Comparison of ENCODE assay signal across 29 cellular contexts in the genomic region with DNA sequence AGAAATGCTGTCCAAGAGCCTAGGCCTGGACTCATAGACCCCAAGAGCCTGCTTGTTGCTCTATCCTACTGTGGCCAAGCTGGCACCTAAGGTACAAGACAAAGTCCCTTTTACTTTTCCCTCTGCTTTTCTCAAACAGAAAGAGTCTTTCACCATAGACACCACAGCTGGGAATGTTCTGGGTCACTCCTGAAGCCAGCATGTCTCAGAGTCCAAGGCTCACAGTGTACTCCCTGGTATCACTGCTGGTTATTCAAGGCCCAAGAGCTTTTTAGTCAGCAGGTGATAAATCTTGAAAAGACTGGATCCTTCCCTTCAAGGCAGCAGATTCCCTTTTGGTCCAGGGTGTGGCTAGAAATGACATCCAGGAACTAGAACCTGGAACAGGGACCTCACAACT.
"Had no signal": no experiment of that assay in that cellular context is flagged by ENCODE, and none has a peak within 500 bp of the region (broad histone marks: within the 10 kb centered on the region; RNA-seq: fewer than 3 reads in every experiment).

No MANE protein-coding gene starts in this region.

- H3K27me3 Mint-ChIP-seq: stimulated activated memory B cell treated with anti-CD40 and anti-IgM and Interleukin-4, amounts not matched to agents 10 μg/mL and 1 μg/mL and 100 μg/mL, for 72 hours; stimulated activated naive B cell treated with anti-CD40 and anti-IgM and Interleukin-4, amounts not matched to agents 10 μg/mL and 1 μg/mL and 100 μg/mL, for 72 hours; stimulated activated naive CD8-positive, alpha-beta T cell treated with anti-CD3 and anti-CD28 coated beads, Interleukin-15, Interleukin-2, amounts not matched to agents 100 ng/mL and 50 ng/mL, for 24 hours; type B pancreatic cell had no signal

- H3K27ac ChIP-seq: stomach, suprapubic skin, testis, thoracic aorta, thyroid gland, tibial artery, tibial nerve, transverse colon, upper lobe of left lung, upper lobe of right lung, uterus, vagina had no signal

- H3K36me3 ChIP-seq: stomach, suprapubic skin, thoracic aorta, thyroid gland, tibial artery, tibial nerve, transverse colon, upper lobe of left lung, upper lobe of right lung, uterus, vagina had no signal

- FAIRE-seq: urothelium cell line had no signal

- H3K36me3 Mint-ChIP-seq: stimulated activated effector memory CD8-positive, alpha-beta T cell treated with anti-CD3 and anti-CD28 coated beads, Interleukin-12 subunit alpha, Interleukin-12 subunit beta, amount 100 ng/mL, for 72 hours; stimulated activated memory B cell treated with anti-CD40 and anti-IgM and Interleukin-4, amounts not matched to agents 10 μg/mL and 1 μg/mL and 100 μg/mL, for 72 hours; stimulated activated naive B cell treated with anti-CD40 and anti-IgM and Interleukin-4, amounts not matched to agents 10 μg/mL and 1 μg/mL and 100 μg/mL, for 72 hours; type B pancreatic cell had no signal

- H3K27me3 ChIP-seq: stomach, suprapubic skin, testis, thyroid gland, tibial artery, tibial nerve, transverse colon, upper lobe of left lung, upper lobe of right lung, uterus, vagina had no signal

- H3K27ac Mint-ChIP-seq: stimulated activated effector memory CD8-positive, alpha-beta T cell treated with anti-CD3 and anti-CD28 coated beads, Interleukin-12 subunit alpha, Interleukin-12 subunit beta, amount 100 ng/mL, for 72 hours; stimulated activated memory B cell treated with anti-CD40 and anti-IgM and Interleukin-4, amounts not matched to agents 10 μg/mL and 1 μg/mL and 100 μg/mL, for 72 hours; stimulated activated naive B cell treated with anti-CD40 and anti-IgM and Interleukin-4, amounts not matched to agents 10 μg/mL and 1 μg/mL and 100 μg/mL, for 72 hours; stimulated activated naive CD8-positive, alpha-beta T cell treated with anti-CD3 and anti-CD28 coated beads, Interleukin-15, amount 100 ng/mL, for 72 hours; stimulated activated naive CD8-positive, alpha-beta T cell treated with anti-CD3 and anti-CD28 coated beads, Interleukin-15, Interleukin-2, amounts not matched to agents 100 ng/mL and 50 ng/mL, for 24 hours; type B pancreatic cell had no signal

- H3K9me3 ChIP-seq: stomach, suprapubic skin, testis, thoracic aorta, thyroid gland, tibial artery, tibial nerve, transverse colon, upper lobe of left lung, upper lobe of right lung, uterus, vagina had no signal

- H3K4me1 Mint-ChIP-seq: stimulated activated effector memory CD8-positive, alpha-beta T cell treated with anti-CD3 and anti-CD28 coated beads, Interleukin-12 subunit alpha, Interleukin-12 subunit beta, amount 100 ng/mL, for 72 hours; stimulated activated memory B cell treated with anti-CD40 and anti-IgM and Interleukin-4, amounts not matched to agents 10 μg/mL and 1 μg/mL and 100 μg/mL, for 72 hours; stimulated activated naive B cell treated with anti-CD40 and anti-IgM and Interleukin-4, amounts not matched to agents 10 μg/mL and 1 μg/mL and 100 μg/mL, for 72 hours; stimulated activated naive CD8-positive, alpha-beta T cell treated with anti-CD3 and anti-CD28 coated beads, Interleukin-15, amount 100 ng/mL, for 72 hours had no signal

- H3K4me3 Mint-ChIP-seq: stimulated activated effector memory CD8-positive, alpha-beta T cell treated with anti-CD3 and anti-CD28 coated beads, Interleukin-12 subunit alpha, Interleukin-12 subunit beta, amount 100 ng/mL, for 72 hours; stimulated activated memory B cell treated with anti-CD40 and anti-IgM and Interleukin-4, amounts not matched to agents 10 μg/mL and 1 μg/mL and 100 μg/mL, for 72 hours; stimulated activated naive B cell treated with anti-CD40 and anti-IgM and Interleukin-4, amounts not matched to agents 10 μg/mL and 1 μg/mL and 100 μg/mL, for 72 hours; stimulated activated naive CD8-positive, alpha-beta T cell treated with anti-CD3 and anti-CD28 coated beads, Interleukin-15, amount 100 ng/mL, for 72 hours; stimulated activated naive CD8-positive, alpha-beta T cell treated with anti-CD3 and anti-CD28 coated beads, Interleukin-15, Interleukin-2, amounts not matched to agents 100 ng/mL and 50 ng/mL, for 24 hours; type B pancreatic cell had no signal

- ATAC-seq: stimulated activated effector memory CD8-positive, alpha-beta T cell treated with anti-CD3 and anti-CD28 coated beads, Interleukin-12 subunit alpha, Interleukin-12 subunit beta, amount 100 ng/mL, for 72 hours; stimulated activated memory B cell treated with anti-CD40 and anti-IgM and Interleukin-4, amounts not matched to agents 10 μg/mL and 1 μg/mL and 100 μg/mL, for 72 hours; stimulated activated naive B cell treated with anti-CD40 and anti-IgM and Interleukin-4, amounts not matched to agents 10 μg/mL and 1 μg/mL and 100 μg/mL, for 72 hours; stimulated activated naive CD8-positive, alpha-beta T cell treated with anti-CD3 and anti-CD28 coated beads, Interleukin-15, amount 100 ng/mL, for 72 hours; stimulated activated naive CD8-positive, alpha-beta T cell treated with anti-CD3 and anti-CD28 coated beads, Interleukin-15, Interleukin-2, amounts not matched to agents 100 U/mL and 50 U/mL, for 24 hours; upper lobe of right lung had no signal

- DNase-seq: stimulated activated CD4-positive, alpha-beta T cell treated with anti-CD3 and anti-CD28 coated beads, Interleukin-2, amount 100 ng/mL, for 48 hours; stimulated activated CD4-positive, alpha-beta T cell treated with anti-CD3 and anti-CD28 coated beads, Interleukin-4, amount 100 ng/mL, for 1 hour; stimulated activated CD4-positive, alpha-beta T cell treated with anti-CD3 and anti-CD28 coated beads, Interleukin-4, amount 100 ng/mL, for 24 hours; stimulated activated CD4-positive, alpha-beta T cell treated with anti-CD3 and anti-CD28 coated beads, Interleukin-4, amount 100 ng/mL, for 4 hours; stimulated activated CD8-positive, alpha-beta memory T cell treated with anti-CD3 and anti-CD28 coated beads, Interleukin-4, amount 100 ng/mL, for 48 hours; stimulated activated naive B cell treated with anti-CD40 and anti-IgM and Interleukin-4, amounts not matched to agents 10 μg/mL and 1 μg/mL and 100 μg/mL, for 72 hours; stimulated activated naive CD4-positive, alpha-beta T cell; stimulated activated naive CD4-positive, alpha-beta T cell treated with Interleukin-2 at 50 U/mL for 16 hours; stimulated activated naive CD8-positive, alpha-beta T cell treated with anti-CD3 and anti-CD28 coated beads, Interleukin-15, amount 100 ng/mL, for 72 hours; stimulated activated naive CD8-positive, alpha-beta T cell treated with anti-CD3 and anti-CD28 coated beads, Interleukin-15, Interleukin-2, amounts not matched to agents 100 U/mL and 50 U/mL, for 24 hours; stomach; substantia nigra; testis; thyroid gland; tibial artery; transverse colon; trophoblast cell; upper lobe of left lung; upper lobe of right lung; uterus had no signal

- H3K9me3 Mint-ChIP-seq: stimulated activated naive CD8-positive, alpha-beta T cell treated with anti-CD3 and anti-CD28 coated beads, Interleukin-15, Interleukin-2, amounts not matched to agents 100 ng/mL and 50 ng/mL, for 24 hours; type B pancreatic cell had no signal

- H3K4me1 ChIP-seq: stomach, suprapubic skin, testis, thyroid gland, tibial artery, tibial nerve, transverse colon, upper lobe of left lung, upper lobe of right lung, uterus, vagina had no signal

- H3K4me3 ChIP-seq: stomach, suprapubic skin, testis, thoracic aorta, thyroid gland, tibial artery, tibial nerve, transverse colon, upper lobe of left lung, upper lobe of right lung, uterus, vagina had no signal
